ENCODE assay signal across 9 cellular contexts in genomic region chr6:116217069-116217468, GRCh38. TPM values are rescaled to one million over a fixed set of nuclear protein-coding genes. Genes with fewer than 3 reads are reported as not detected.
DNase-seq lines count a peak whose midpoint lies in the region; ATAC-seq and TF ChIP-seq lines count a peak whose summit lies in the region.
"Had no signal": no experiment of that assay in that cellular context is flagged by ENCODE, and none has a peak within 500 bp of the region (broad histone marks: within the 10 kb centered on the region; RNA-seq: fewer than 3 reads in every experiment).

No MANE protein-coding gene starts in this region.

- DNase-seq in activated T-cell treated with anti-CD3 and anti-CD28 coated beads, Interleukin-2, amount 50 U/mL, for 72 hours, result no peak
- no peak for DNase-seq in activated T-cell treated with anti-CD3 and anti-CD28 coated beads, Interleukin-2, amount 50 U/mL, for 48 hours
- DNase-seq in SKM-1 treated with dmso at 0.1 percent for 144 hours (lab: John Stamatoyannopoulos, UW; ENCODE audit: unreplicated experiment) (peak; percentile 63), fibroblast of pulmonary artery (ENCODE audit: low read depth) (peak; percentile 72), ovary (no peak)
- no peak for DNase-seq in activated CD4-positive, CD25-positive, alpha-beta regulatory T cell treated with anti-CD3 and anti-CD28 coated beads, Interleukin-2, amount 50 U/mL, for 72 hours
- no peak for DNase-seq in activated naive CD4-positive, alpha-beta T cell (lab: John Stamatoyannopoulos, UW)

- TF ChIP-seq CTCF in fibroblast of pulmonary artery (IDR thresholded peaks at IDR 0.05; ENCODE audit: low read length, missing control alignments), result peak; percentile 61
- peak; percentile 42 to 58 (median 47) for TF ChIP-seq CTCF in ovary (IDR thresholded peaks at IDR 0.05)

- intact Hi-C loops in ovary (cut with DNase I), result no loop called here

- no peak overlapping the region for H3K4me3 ChIP-seq in fibroblast of pulmonary artery (replicated peaks; ENCODE audit: low read depth, low read length)
- no peak overlapping the region for H3K4me3 ChIP-seq in ovary

- H3K27ac ChIP-seq in ovary, result no peak overlapping the region

- H3K27me3 ChIP-seq in ovary, result no peaks in the 10 kb centered on the region

- peak overlapping the region; percentile 22 for H3K27ac Mint-ChIP-seq in activated T-cell treated with anti-CD3 and anti-CD28 coated beads, Interleukin-2, amount 50 U/mL, for 72 hours
- H3K27ac Mint-ChIP-seq: activated naive CD8-positive, alpha-beta T cell had no signal

- TF ChIP-seq POLR2A in ovary (IDR thresholded peaks at IDR 0.05), result no peak

- H3K4me1 Mint-ChIP-seq in activated T-cell treated with anti-CD3 and anti-CD28 coated beads, Interleukin-2, amount 50 U/mL, for 72 hours (ENCODE audit: low read depth), result peaks cover 5% of the 10 kb centered on the region

- no peaks in the 10 kb centered on the region for H3K9me3 Mint-ChIP-seq in activated T-cell treated with anti-CD3 and anti-CD28 coated beads, Interleukin-2, amount 50 U/mL, for 72 hours

- no peaks in the 10 kb centered on the region for H3K4me1 ChIP-seq in ovary (ENCODE audit: insufficient read depth)

- TF ChIP-seq EP300 in ovary (IDR thresholded peaks at IDR 0.05), result no peak

- H3K36me3 Mint-ChIP-seq in activated T-cell treated with anti-CD3 and anti-CD28 coated beads, Interleukin-2, amount 50 U/mL, for 72 hours (ENCODE audit: insufficient read depth in 2 of 2), result no peaks in the 10 kb centered on the region

- H3K36me3 ChIP-seq in ovary, result no peaks in the 10 kb centered on the region

- H3K9me3 ChIP-seq in ovary, result no peaks in the 10 kb centered on the region

- ATAC-seq in activated T-cell treated with anti-CD3 and anti-CD28 coated beads, Interleukin-2, amount 50 U/mL, for 72 hours (replicated peaks in 1 of 2), result peak; percentile 48 to 50
- peak; percentile 45 for ATAC-seq in HG03565 (IDR thresholded peaks at IDR 0.05; ENCODE audit: unreplicated experiment)

- H3K27me3 Mint-ChIP-seq in activated T-cell treated with anti-CD3 and anti-CD28 coated beads, Interleukin-2, amount 50 U/mL, for 72 hours (ENCODE audit: low read depth), result no peaks in the 10 kb centered on the region
- H3K27me3 Mint-ChIP-seq: activated naive CD8-positive, alpha-beta T cell had no signal

- no peak overlapping the region for H3K4me3 Mint-ChIP-seq in activated T-cell treated with anti-CD3 and anti-CD28 coated beads, Interleukin-2, amount 50 U/mL, for 72 hours
- H3K4me3 Mint-ChIP-seq: activated naive CD8-positive, alpha-beta T cell had no signal

- WGBS in ovary, 3 donors, result 3 to 6% (median 3%) methylated on average over 1 of the region's 1 CpG

RNA-seq across cellular contexts. Expression of gene TSPYL4, which starts 36.8 kb away (rescaled TPM):
- total RNA-seq in activated T-cell treated with anti-CD3 and anti-CD28 coated beads, Interleukin-2, amount 50 U/mL, for 72 hours, result 10 to 100 TPM; 12.5 to 12.6 TPM
- 10 to 100 TPM; 18.1 to 44.4 (median 31.0) TPM for total RNA-seq in ovary
- polyA plus RNA-seq in ovary, result 10 to 100 TPM; 23.0 to 35.3 TPM

Comparison
In these comparisons a context has a peak if more than half of its experiments do, and no peak if none do; other contexts are left out.
1. DNase-seq: peak in SKM-1 treated with dmso at 0.1 percent for 144 hours (single experiment) and fibroblast of pulmonary artery (single experiment); none in activated T-cell treated with anti-CD3 and anti-CD28 coated beads, Interleukin-2, amount 50 U/mL, for 72 hours (0 of 2), activated T-cell treated with anti-CD3 and anti-CD28 coated beads, Interleukin-2, amount 50 U/mL, for 48 hours (0 of 2), ovary (0 of 5), activated CD4-positive, CD25-positive, alpha-beta regulatory T cell treated with anti-CD3 and anti-CD28 coated beads, Interleukin-2, amount 50 U/mL, for 72 hours (single experiment) and activated naive CD4-positive, alpha-beta T cell (0 of 4).